Comparison of ENCODE assay signal across 8 cellular contexts in genomic region chr2:238573065-238573778, GRCh38.
DNase-seq lines count a peak whose midpoint lies in the region; ATAC-seq and TF ChIP-seq lines count a peak whose summit lies in the region.

No MANE protein-coding gene starts in this region.

- peaks cover 5% of the 10 kb centered on the region; the same call in 1 of the 3 replicates for H3K4me1 Mint-ChIP-seq in GM23338
- no peaks in the 10 kb centered on the region for H3K4me1 Mint-ChIP-seq in activated naive CD8-positive, alpha-beta T cell treated with anti-CD3 and anti-CD28 coated beads for 36 hours

- H3K4me1 ChIP-seq in BE2C: no peaks in the 10 kb centered on the region
- no peaks in the 10 kb centered on the region for H3K4me1 ChIP-seq in GM23338 (ENCODE audit: insufficient read depth)
- no peaks in the 10 kb centered on the region for H3K4me1 ChIP-seq in uterus

- no peaks in the 10 kb centered on the region for H3K36me3 ChIP-seq in BE2C
- H3K36me3 ChIP-seq in GM23338 (ENCODE audit: insufficient read depth): no peaks in the 10 kb centered on the region; the same call in 1 of the 2 replicates
- no peaks in the 10 kb centered on the region for H3K36me3 ChIP-seq in uterus

- no peaks in the 10 kb centered on the region for H4K20me1 ChIP-seq in GM23338 (replicated peaks; ENCODE audit: insufficient read depth)

- ATAC-seq in GM23338 (peak; percentile 87), GM18517 (IDR thresholded peaks at IDR 0.05; ENCODE audit: unreplicated experiment) (no peak), omental fat pad (ENCODE audit: low FRiP score) (no peak)

- DNase-seq in BE2C: no peak
- DNase-seq in GM23338 (ENCODE audit: low spot score): peak; percentile 68
- peak; percentile 21 for DNase-seq in activated naive CD8-positive, alpha-beta T cell treated with anti-CD3 and anti-CD28 coated beads for 36 hours
- DNase-seq in lung microvascular endothelial cell (ENCODE audit: low read depth in 2 of 2): peak; percentile 10 to 39
- DNase-seq in NCI-H524 treated with DMSO at 0.1 percent for 48 hours (lab: John Stamatoyannopoulos, UW): no peak
- DNase-seq in uterus: no peak
- DNase-seq in omental fat pad (ENCODE audit: low spot score): no peak

- H3K9me2 ChIP-seq in GM23338 (ENCODE audit: insufficient read depth): no peaks in the 10 kb centered on the region

- no peak overlapping the region for H3K27ac ChIP-seq in GM23338 (ENCODE audit: low read depth)
- H3K27ac ChIP-seq in uterus: no peak overlapping the region

- H2AFZ ChIP-seq in GM23338: no peak overlapping the region

- intact Hi-C loops in uterus (cut with DNase I; ENCODE audit: low total_unique reads): no loop called here

- peaks cover 11% of the 10 kb centered on the region; the same call in 1 of the 2 replicates for H3K27me3 ChIP-seq in BE2C
- H3K27me3 ChIP-seq in GM23338 (ENCODE audit: insufficient read depth): no peaks in the 10 kb centered on the region
- no peaks in the 10 kb centered on the region for H3K27me3 ChIP-seq in uterus

- TF ChIP-seq POLR2A in uterus (IDR thresholded peaks at IDR 0.05): no peak

- H3K36me3 Mint-ChIP-seq in GM23338 (ENCODE audit: low read depth): no peaks in the 10 kb centered on the region; the same call in 2 of the 3 replicates
- no peaks in the 10 kb centered on the region for H3K36me3 Mint-ChIP-seq in activated naive CD8-positive, alpha-beta T cell treated with anti-CD3 and anti-CD28 coated beads for 36 hours

- H3K4me2 ChIP-seq in GM23338: no peak overlapping the region

- peaks cover 22% of the 10 kb centered on the region for H3K27me3 Mint-ChIP-seq in GM23338 (ENCODE audit: insufficient read depth, low read depth, poor library complexity)
- peaks cover 6% of the 10 kb centered on the region for H3K27me3 Mint-ChIP-seq in activated naive CD8-positive, alpha-beta T cell treated with anti-CD3 and anti-CD28 coated beads for 36 hours

- H3K4me3 Mint-ChIP-seq in GM23338: no peak overlapping the region
- H3K4me3 Mint-ChIP-seq in activated naive CD8-positive, alpha-beta T cell treated with anti-CD3 and anti-CD28 coated beads for 36 hours: no peak overlapping the region

- H3K9me3 Mint-ChIP-seq in GM23338: no peaks in the 10 kb centered on the region
- H3K9me3 Mint-ChIP-seq in activated naive CD8-positive, alpha-beta T cell treated with anti-CD3 and anti-CD28 coated beads for 36 hours: no peaks in the 10 kb centered on the region

- no peaks in the 10 kb centered on the region for H3K79me2 ChIP-seq in GM23338 (replicated peaks; ENCODE audit: insufficient read depth)

- H3F3A ChIP-seq in GM23338 (replicated peaks; ENCODE audit: low read depth): no peaks in the 10 kb centered on the region

- H3K9me3 ChIP-seq in BE2C (no peaks in the 10 kb centered on the region), uterus (no peaks in the 10 kb centered on the region)

- no peak overlapping the region for H3K27ac Mint-ChIP-seq in GM23338
- H3K27ac Mint-ChIP-seq in activated naive CD8-positive, alpha-beta T cell treated with anti-CD3 and anti-CD28 coated beads for 36 hours: no peak overlapping the region

- H3K4me3 ChIP-seq in BE2C (ENCODE audit: low read depth, low read length) (no peak overlapping the region), GM23338 (no peak overlapping the region), uterus (no peak overlapping the region)

- peak; percentile 67 for TF ChIP-seq CTCF in BE2C (IDR thresholded peaks at IDR 0.05; ENCODE audit: low read depth, low read length)
- peak; percentile 69 to 81 for TF ChIP-seq CTCF in GM23338 (conservative IDR thresholded peaks at IDR 0.05; ENCODE audit: low read depth in 2 of 2)
- peak in 2 of 4 experiments; percentile 24 to 30 for TF ChIP-seq CTCF in uterus (IDR thresholded peaks at IDR 0.05)
- no peak for TF ChIP-seq CTCF in omental fat pad (IDR thresholded peaks at IDR 0.05)

TF ChIP-seq in GM23338, 12 proteins besides CTCF, POLR2A, EP300 and RAD21:
- TF ChIP-seq ZNF114 (CRISPR knock-in tag; IDR thresholded peaks at IDR 0.05): no peak
- no peak for TF ChIP-seq ZNF462 (CRISPR knock-in tag; IDR thresholded peaks at IDR 0.05)

Comparison
In these comparisons a context has a peak if more than half of its experiments do, and no peak if none do; other contexts are left out.
1. DNase-seq: peak in GM23338 (single experiment), activated naive CD8-positive, alpha-beta T cell treated with anti-CD3 and anti-CD28 coated beads for 36 hours (single experiment) and lung microvascular endothelial cell (2 of 2); none in BE2C (single experiment), NCI-H524 treated with DMSO at 0.1 percent for 48 hours (single experiment), uterus (0 of 2) and omental fat pad (single experiment).
2. CTCF ChIP-seq: peak in BE2C (single experiment) and GM23338 (2 of 2); none in omental fat pad (0 of 3).